In genomic region chr17:80055597-80055996, GRCh38 we compare ENCODE assay signal across 25 cellular contexts.
"Had no signal": no experiment of that assay in that cellular context is flagged by ENCODE, and none has a peak within 500 bp of the region (broad histone marks: within the 10 kb centered on the region; RNA-seq: fewer than 3 reads in every experiment).

No MANE protein-coding gene starts in this region.

- H3K9me3 ChIP-seq: gastrocnemius medialis, mucosa of descending colon, psoas muscle, spleen, testis, tibial artery had no signal

- H3K9me3 Mint-ChIP-seq: memory B cell; mesothelial cell of epicardium; naive B cell; natural killer cell treated with Interleukin-12 subunit alpha and Interleukin-12 subunit beta and Interleukin-15 and Interleukin-18, amount 100 ng/mL, for 72 hours; neural crest cell; stimulated activated memory B cell treated with anti-CD40 and anti-IgM and Interleukin-4, amounts not matched to agents 10 μg/mL and 1 μg/mL and 100 μg/mL, for 72 hours; type B pancreatic cell had no signal

- H3K27ac ChIP-seq: coronary artery, gastrocnemius medialis, psoas muscle, testis, tibial artery had no signal

- H3K36me3 ChIP-seq: spleen had no signal

- H3K4me3 Mint-ChIP-seq: memory B cell; mesothelial cell of epicardium; naive B cell; natural killer cell treated with Interleukin-12 subunit alpha and Interleukin-12 subunit beta and Interleukin-15 and Interleukin-18, amount 100 ng/mL, for 72 hours; neural crest cell; stimulated activated memory B cell treated with anti-CD40 and anti-IgM and Interleukin-4, amounts not matched to agents 10 μg/mL and 1 μg/mL and 100 μg/mL, for 72 hours; type B pancreatic cell had no signal

- H3K27me3 Mint-ChIP-seq: stimulated activated memory B cell treated with anti-CD40 and anti-IgM and Interleukin-4, amounts not matched to agents 10 μg/mL and 1 μg/mL and 100 μg/mL, for 72 hours; type B pancreatic cell had no signal

- ATAC-seq: gastrocnemius medialis; left lobe of liver; mucosa of descending colon; natural killer cell treated with Interleukin-12 subunit alpha and Interleukin-12 subunit beta and Interleukin-15 and Interleukin-18, amount 100 ng/mL, for 72 hours; psoas muscle; right cardiac atrium; stimulated activated memory B cell treated with anti-CD40 and anti-IgM and Interleukin-4, amounts not matched to agents 10 μg/mL and 1 μg/mL and 100 μg/mL, for 72 hours; stimulated activated naive CD8-positive, alpha-beta T cell treated with anti-CD3 and anti-CD28 coated beads, Interleukin-15, Interleukin-2, amounts not matched to agents 100 U/mL and 50 U/mL, for 24 hours had no signal

- H3K4me1 Mint-ChIP-seq: memory B cell; naive B cell; stimulated activated memory B cell treated with anti-CD40 and anti-IgM and Interleukin-4, amounts not matched to agents 10 μg/mL and 1 μg/mL and 100 μg/mL, for 72 hours had no signal

- H3K27me3 ChIP-seq: gastrocnemius medialis, spleen, testis, tibial artery had no signal

- H3K36me3 Mint-ChIP-seq: memory B cell; naive B cell; natural killer cell treated with Interleukin-12 subunit alpha and Interleukin-12 subunit beta and Interleukin-15 and Interleukin-18, amount 100 ng/mL, for 72 hours; stimulated activated memory B cell treated with anti-CD40 and anti-IgM and Interleukin-4, amounts not matched to agents 10 μg/mL and 1 μg/mL and 100 μg/mL, for 72 hours had no signal

- DNase-seq: dermis blood vessel endothelial cell; effector memory CD4-positive, alpha-beta T cell; foreskin fibroblast; gastrocnemius medialis; head of caudate nucleus; mucosa of descending colon; naive B cell; psoas muscle; right cardiac atrium; spleen; stimulated activated CD4-positive, alpha-beta T cell treated with anti-CD3 and anti-CD28 coated beads, Interleukin-4, amount 100 ng/mL, for 4 hours; stimulated activated naive CD8-positive, alpha-beta T cell treated with anti-CD3 and anti-CD28 coated beads, Interleukin-15, Interleukin-2, amounts not matched to agents 100 U/mL and 50 U/mL, for 24 hours; substantia nigra; testis; tibial artery had no signal

- H3K27ac Mint-ChIP-seq: memory B cell; mesothelial cell of epicardium; naive B cell; natural killer cell treated with Interleukin-12 subunit alpha and Interleukin-12 subunit beta and Interleukin-15 and Interleukin-18, amount 100 ng/mL, for 72 hours; stimulated activated memory B cell treated with anti-CD40 and anti-IgM and Interleukin-4, amounts not matched to agents 10 μg/mL and 1 μg/mL and 100 μg/mL, for 72 hours; type B pancreatic cell had no signal

- H3K4me3 ChIP-seq: coronary artery, gastrocnemius medialis, lung, mucosa of descending colon, psoas muscle, skin epidermis, spleen, testis, tibial artery had no signal

- H3K4me1 ChIP-seq: gastrocnemius medialis, psoas muscle, testis, tibial artery had no signal
